ENCODE assay signal across 9 cellular contexts in genomic region chr3:15305366-15305844, GRCh38. TPM values are rescaled to one million over a fixed set of nuclear protein-coding genes. Genes with fewer than 3 reads are reported as not detected.
A peak's percentile ranks its signal among the peaks of the same experiment; 100 is the strongest.
DNase-seq lines count a peak whose midpoint lies in the region; ATAC-seq, FAIRE-seq and TF ChIP-seq lines count a peak whose summit lies in the region.
"Had no signal": no experiment of that assay in that cellular context is flagged by ENCODE, and none has a peak within 500 bp of the region (broad histone marks: within the 10 kb centered on the region; RNA-seq: fewer than 3 reads in every experiment).

No MANE protein-coding gene starts in this region.

- H3K4me1 ChIP-seq in CD4-positive, CD25-positive, alpha-beta regulatory T cell (ENCODE audit: control insufficient read depth, insufficient read depth, low read length, poor library complexity, severe bottlenecking): peaks cover 52% of the 10 kb centered on the region
- H3K4me1 ChIP-seq in GM12878 (ENCODE audit: control insufficient read depth, insufficient read depth, low read length) (peaks cover 22% of the 10 kb centered on the region), mesenchymal stem cell (ENCODE audit: control insufficient read depth, insufficient read depth, low read depth, low read length) (peaks cover 3% of the 10 kb centered on the region), gastrocnemius medialis (peaks cover 16 to 20% of the 10 kb centered on the region in 2 donors)

- TF ChIP-seq POLR2A in GM12878 (IDR thresholded peaks at IDR 0.05; ENCODE audit: low read depth, low read length) (no peak), gastrocnemius medialis (IDR thresholded peaks at IDR 0.05) (no peak)

- no peak overlapping the region for H3K4ac ChIP-seq in mesenchymal stem cell (ENCODE audit: low read depth in 1 of 2, low read length in 2 of 2)

- H3K23ac ChIP-seq in mesenchymal stem cell (ENCODE audit: low read length in 2 of 2): no peak overlapping the region

- no peaks in the 10 kb centered on the region for H3K27me3 Mint-ChIP-seq in CD4-positive, CD25-positive, alpha-beta regulatory T cell
- no peaks in the 10 kb centered on the region; the same call in 1 of the 2 replicates for H3K27me3 Mint-ChIP-seq in HFFc6 (ENCODE audit: insufficient read depth)

- peak overlapping the region in 2 of 3 donors; percentile 73 to 87 for H3K27ac Mint-ChIP-seq in CD4-positive, CD25-positive, alpha-beta regulatory T cell
- H3K27ac Mint-ChIP-seq in HFFc6: no peak overlapping the region

- peak in 1 of 3 donors; percentile 19 for DNase-seq in CD4-positive, CD25-positive, alpha-beta regulatory T cell
- DNase-seq in HFFc6 (no peak), GM12878 (ENCODE audit: low read depth, low spot score) (no peak), mesenchymal stem cell (peak; percentile 42), gastrocnemius medialis (no peak)
- no peak for DNase-seq in stimulated activated naive CD4-positive, alpha-beta T cell (lab: John Stamatoyannopoulos, UW)
- no peak for DNase-seq in activated CD4-positive, alpha-beta T cell treated with anti-CD3 and anti-CD28 coated beads for 4 hours

- no peaks in the 10 kb centered on the region; the same call in 1 of the 2 replicates for H4K20me1 ChIP-seq in GM12878 (ENCODE audit: control insufficient read depth, insufficient read depth)

- TF ChIP-seq CTCF in HFFc6 (IDR thresholded peaks at IDR 0.05) (peak; percentile 73), GM12878 (IDR thresholded peaks at IDR 0.05 in 2 of 3, conservative IDR thresholded peaks at IDR 0.05 in 1 of 3; ENCODE audit: control insufficient read depth in 2 of 3, extremely low read depth in 1 of 3, insufficient read depth in 1 of 3, low read depth in 3 of 3, low read length in 3 of 3) (peak in 2 of 3 experiments; percentile 26 to 48; a peak in 2 of 6 replicates), gastrocnemius medialis (IDR thresholded peaks at IDR 0.05 in 4 of 5, conservative IDR thresholded peaks at IDR 0.05 in 1 of 5) (peak in 1 of 5 experiments; percentile 43)

- in situ Hi-C loops in GM12878 (cut with MboI) (no loop called here), gastrocnemius medialis (cut with MboI; ENCODE audit: low sequenced_read_pairs in 4 of 4) (no loop called here)

- H3K18ac ChIP-seq in mesenchymal stem cell (ENCODE audit: low read depth in 1 of 2, low read length in 2 of 2): peak overlapping the region in 1 of 2 experiments; percentile 10

- 93% methylated on average over 6 of the region's 6 CpGs for WGBS in GM12878 (ENCODE audit: insufficient coverage, insufficient replicate concordance, low lambda C conversion rate, missing lambda C conversion rate)
- 32% methylated on average over 6 of the region's 6 CpGs for WGBS in mesenchymal stem cell

- H3K9me3 ChIP-seq in CD4-positive, CD25-positive, alpha-beta regulatory T cell (ENCODE audit: control insufficient read depth in 2 of 2, low read length in 2 of 2): no peaks in the 10 kb centered on the region
- H3K9me3 ChIP-seq in GM12878 (replicated peaks; ENCODE audit: control insufficient read depth, insufficient read depth, low read length): no peaks in the 10 kb centered on the region; the same call in 2 of the 3 replicates
- H3K9me3 ChIP-seq in mesenchymal stem cell (ENCODE audit: control insufficient read depth, low read length): no peaks in the 10 kb centered on the region
- no peaks in the 10 kb centered on the region for H3K9me3 ChIP-seq in gastrocnemius medialis

- FAIRE-seq in GM12878 (lab: Jason Lieb, UNC): no peak
- FAIRE-seq: GM18507 had no signal

- H4K91ac ChIP-seq in mesenchymal stem cell (ENCODE audit: low read length): no peak overlapping the region

- SMC1A ChIA-PET in GM12878 (lab: Charles Lee; ENCODE audit: uncharacterized antibody, unreplicated experiment): interaction anchor here (2.1 kb wide), 1 partner anchor 15 kb away, joined by 6 read pairs; no protein-coding TSS in a partner anchor

- peaks cover 38% of the 10 kb centered on the region for H3K36me3 Mint-ChIP-seq in CD4-positive, CD25-positive, alpha-beta regulatory T cell
- peaks cover 33% of the 10 kb centered on the region for H3K36me3 Mint-ChIP-seq in HFFc6 (ENCODE audit: low read depth)

- TF ChIP-seq RAD21 in GM12878 (IDR thresholded peaks at IDR 0.05; ENCODE audit: insufficient read depth, low read depth, low read length): no peak

- H3K4me3 Mint-ChIP-seq in CD4-positive, CD25-positive, alpha-beta regulatory T cell: peak overlapping the region in 1 of 4 donors; percentile 22
- no peak overlapping the region for H3K4me3 Mint-ChIP-seq in HFFc6

- peak overlapping the region; percentile 8 for H4K8ac ChIP-seq in mesenchymal stem cell (ENCODE audit: low read length)

- no peak for ATAC-seq in CD4-positive, CD25-positive, alpha-beta regulatory T cell (ENCODE audit: low read depth in 2 of 2)
- ATAC-seq in GM12878: peak; percentile 55
- no peak for ATAC-seq in gastrocnemius medialis
- ATAC-seq in GM18873 (IDR thresholded peaks at IDR 0.05; ENCODE audit: low FRiP score, unreplicated experiment): no peak

- H3K9me3 Mint-ChIP-seq in CD4-positive, CD25-positive, alpha-beta regulatory T cell: no peaks in the 10 kb centered on the region
- no peaks in the 10 kb centered on the region for H3K9me3 Mint-ChIP-seq in HFFc6

- H3K4me3 ChIP-seq in CD4-positive, CD25-positive, alpha-beta regulatory T cell (ENCODE audit: low read depth, low read length): no peak overlapping the region
- H3K4me3 ChIP-seq in GM12878 (no peak overlapping the region), mesenchymal stem cell (ENCODE audit: insufficient read depth in 1 of 2, low read depth in 1 of 2, low read length in 2 of 2) (no peak overlapping the region), gastrocnemius medialis (no peak overlapping the region)

- H2BK15ac ChIP-seq in mesenchymal stem cell (ENCODE audit: low read depth, poor library complexity, severe bottlenecking): no peak overlapping the region

- intact Hi-C loops in GM12878 (cut with micrococcal nuclease; ENCODE audit: unreplicated experiment): no loop called here
- intact Hi-C loops in gastrocnemius medialis (cut with DNase I; ENCODE audit: low total_unique reads): no loop called here

- RAD21 ChIA-PET in GM12878 (lab: Charles Lee; ENCODE audit: unreplicated experiment): no interaction called here

- no peak overlapping the region for H2AFZ ChIP-seq in GM12878 (ENCODE audit: control insufficient read depth, low read depth, low read length)
- no peak overlapping the region for H2AFZ ChIP-seq in mesenchymal stem cell (ENCODE audit: low read depth, low read length)

- POLR2A ChIA-PET in GM12878 (lab: Charles Lee): no interaction called here

- no peak overlapping the region for H2AK5ac ChIP-seq in mesenchymal stem cell (ENCODE audit: low read length, severe bottlenecking)

- peaks cover 8% of the 10 kb centered on the region for H3K79me2 ChIP-seq in GM12878 (ENCODE audit: control insufficient read depth, insufficient read depth, low read length)

- no TSS peak for BruUV-seq in GM12878 (replicated peaks; lab: Mats Ljungman, UMichigan)

- no peak overlapping the region for H2BK120ac ChIP-seq in mesenchymal stem cell (ENCODE audit: low read depth, low read length)

- no peak for TF ChIP-seq EP300 in GM12878 (IDR thresholded peaks at IDR 0.05; ENCODE audit: borderline replicate concordance in 1 of 2, control insufficient read depth in 1 of 2, low read depth in 2 of 2, low read length in 2 of 2)

- H3K27me3 ChIP-seq in CD4-positive, CD25-positive, alpha-beta regulatory T cell (ENCODE audit: control insufficient read depth, insufficient read depth, low read length): no peaks in the 10 kb centered on the region
- no peaks in the 10 kb centered on the region for H3K27me3 ChIP-seq in GM12878 (replicated peaks in 1 of 2; ENCODE audit: control insufficient read depth in 2 of 2, insufficient read depth in 2 of 2, low read length in 1 of 2)
- H3K27me3 ChIP-seq in mesenchymal stem cell (ENCODE audit: control insufficient read depth in 1 of 2, insufficient read depth in 1 of 2, low read length in 2 of 2): no peaks in the 10 kb centered on the region
- H3K27me3 ChIP-seq in gastrocnemius medialis: no peaks in the 10 kb centered on the region

- H2BK5ac ChIP-seq in mesenchymal stem cell (ENCODE audit: low read depth, low read length, poor library complexity, severe bottlenecking): no peak overlapping the region

- no peak overlapping the region for H2BK12ac ChIP-seq in mesenchymal stem cell (ENCODE audit: low read length in 2 of 2)

- no peak overlapping the region for H3K14ac ChIP-seq in mesenchymal stem cell (ENCODE audit: low read length in 2 of 2)

- peaks cover 33% of the 10 kb centered on the region for H3K36me3 ChIP-seq in CD4-positive, CD25-positive, alpha-beta regulatory T cell (ENCODE audit: control insufficient read depth, insufficient read depth, low read length)
- H3K36me3 ChIP-seq in GM12878 (ENCODE audit: control insufficient read depth in 2 of 2, insufficient read depth in 2 of 2, low read length in 1 of 2) (peaks cover 17 to 34% of the 10 kb centered on the region in 2 experiments), mesenchymal stem cell (ENCODE audit: control insufficient read depth in 1 of 2, insufficient read depth in 2 of 2, low read depth in 1 of 2, low read length in 2 of 2) (peaks cover 6 to 44% of the 10 kb centered on the region in 2 experiments), gastrocnemius medialis (peaks cover 0 to 13% of the 10 kb centered on the region in 2 donors)

- H3K4me1 Mint-ChIP-seq in CD4-positive, CD25-positive, alpha-beta regulatory T cell: peaks cover 27 to 71% (median 52%) of the 10 kb centered on the region in 4 donors
- peaks cover 27% of the 10 kb centered on the region for H3K4me1 Mint-ChIP-seq in HFFc6 (ENCODE audit: low read depth)

- no peak overlapping the region for H3K9ac ChIP-seq in GM12878 (ENCODE audit: control insufficient read depth, insufficient read depth, low read length)
- H3K9ac ChIP-seq in mesenchymal stem cell (ENCODE audit: low read length): no peak overlapping the region

- no peak overlapping the region for H3K4me2 ChIP-seq in GM12878 (ENCODE audit: control insufficient read depth, insufficient read depth)
- no peak overlapping the region for H3K4me2 ChIP-seq in mesenchymal stem cell (ENCODE audit: low read length, poor library complexity, severe bottlenecking)

- H3K79me1 ChIP-seq in mesenchymal stem cell (replicated peaks; ENCODE audit: low read length, poor library complexity, severe bottlenecking): peaks cover 2% of the 10 kb centered on the region

- H3K27ac ChIP-seq in CD4-positive, CD25-positive, alpha-beta regulatory T cell (ENCODE audit: insufficient read depth, low read length, poor library complexity, severe bottlenecking): no peak overlapping the region
- H3K27ac ChIP-seq in GM12878 (ENCODE audit: control insufficient read depth, insufficient read depth): no peak overlapping the region
- no peak overlapping the region for H3K27ac ChIP-seq in mesenchymal stem cell (ENCODE audit: low read length, poor library complexity, severe bottlenecking)
- no peak overlapping the region for H3K27ac ChIP-seq in gastrocnemius medialis

- CTCF ChIA-PET in GM12878 (lab: Yijun Ruan, JAX): no interaction called here

RNA-seq across cellular contexts. Expression of gene SH3BP5, which starts 27.0 kb away (rescaled TPM):
- total RNA-seq in CD4-positive, CD25-positive, alpha-beta regulatory T cell: 68.6 TPM
- polyA plus RNA-seq in CD4-positive, CD25-positive, alpha-beta regulatory T cell: 10 to 100 TPM; 24.7 to 40.1 (median 31.6) TPM
- total RNA-seq in HFFc6 (2021; fragmentation: NEBNext Ultra II Directional; extraction: Animal tissue kit (Norgen Biotek cat#: 25700)): 10 to 100 TPM; 10.8 to 14.2 (median 11.9) TPM
- 20.0 and 21.6 TPM in 2 replicates for total RNA-seq in GM12878 (2013; cell fraction: nucleolus; rRNA removed)
- 37.9 and 41.0 TPM in 2 replicates for total RNA-seq in GM12878 (2014; rRNA removed)
- 45.6 and 46.5 TPM in 2 replicates for total RNA-seq in GM12878 (2014; rRNA removed; fragmentation: Illumina TruSeq; extraction: Trizol)
- 60.5 and 64.6 TPM in 2 replicates for total RNA-seq in GM12878 (2021)
- polyA plus RNA-seq in GM12878 (2011; ENCODE audit: low read depth): 11.6 TPM
- polyA plus RNA-seq in GM12878 (2011; rRNA removed): 82.9 and 94.0 TPM in 2 replicates
- polyA plus RNA-seq in GM12878 (2011; cell fraction: cytosol; rRNA removed): 64.1 and 87.7 TPM in 2 replicates
- 66.7 and 81.4 TPM in 2 replicates for polyA plus RNA-seq in GM12878 (2011; cell fraction: nucleus; rRNA removed)
- polyA plus RNA-seq in GM12878 (2012): 17.8 and 20.3 TPM in 2 replicates
- 87.5 and 94.9 TPM in 2 replicates for polyA plus RNA-seq in GM12878 (2014; fragmentation: Illumina TruSeq; extraction: Trizol)
- polyA plus RNA-seq in GM12878 (2014; fragmentation: Nextera tagmentation; extraction: Ambion mirVana): 10 to 100 TPM; 14.9 to 33.8 TPM
- 71.1 and 74.0 TPM in 2 replicates for polyA plus RNA-seq in GM12878 (2014; rRNA removed)
- polyA plus RNA-seq in GM12878 (2016; fragmentation: Nextera tagmentation; extraction: Ambion mirVana): 10 to 100 TPM; 29.9 to 35.4 TPM
- polyA minus RNA-seq in GM12878 (2011; rRNA and poly(A)+ RNA removed): 36.2 and 55.3 TPM in 2 replicates
- 16.4 and 25.8 TPM in 2 replicates for polyA minus RNA-seq in GM12878 (2011; cell fraction: cytosol; rRNA and poly(A)+ RNA removed)
- polyA minus RNA-seq in GM12878 (2011; cell fraction: nucleus; rRNA and poly(A)+ RNA removed): 16.0 and 31.0 TPM in 2 replicates
- 8.4 TPM for polyA plus RNA-seq in mesenchymal stem cell (2013, experiment 1 of 2)
- polyA plus RNA-seq in mesenchymal stem cell (2013, experiment 2 of 2): 8.4 TPM
- total RNA-seq in gastrocnemius medialis: 100 to 1,000 TPM in 2 of 4 donors, 10 to 100 TPM in 2; 31.5 to 111 (median 75.5) TPM
